Comparison of ENCODE assay signal across 8 cellular contexts in the genomic region with DNA sequence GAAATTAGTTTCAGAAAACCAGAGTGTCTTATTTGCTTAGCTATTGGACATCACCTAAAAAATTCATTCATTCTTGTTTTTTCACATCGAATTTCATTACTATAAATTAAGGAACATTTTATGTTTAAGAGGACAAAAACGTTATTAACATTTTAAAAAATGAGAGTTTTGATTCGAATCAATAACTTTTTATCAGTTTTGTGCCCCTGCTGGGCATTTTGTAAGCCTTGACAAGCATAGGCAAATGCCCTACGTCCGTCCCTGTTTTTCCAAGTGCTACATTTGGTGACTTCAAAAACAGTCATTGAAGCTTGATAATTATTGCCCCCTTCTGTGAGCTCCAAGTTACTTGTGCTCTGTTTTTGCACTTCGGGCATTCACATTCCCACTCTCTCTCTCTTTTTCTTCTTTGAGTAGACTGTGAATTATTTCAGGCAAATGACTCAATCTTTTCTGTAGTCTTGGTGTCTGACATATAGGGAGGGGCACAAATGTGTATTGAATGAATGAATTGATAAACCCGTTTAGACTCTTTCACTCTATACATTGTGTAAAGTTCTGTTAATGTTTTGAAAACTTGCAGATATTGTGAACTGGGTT. TPM values are rescaled to one million over a fixed set of nuclear protein-coding genes. Genes with fewer than 3 reads are reported as not detected.
DNase-seq lines count a peak whose midpoint lies in the region; ATAC-seq, FAIRE-seq and TF ChIP-seq lines count a peak whose summit lies in the region.

No MANE protein-coding gene starts in this region.

- peaks cover 41% of the 10 kb centered on the region for H3K36me3 Mint-ChIP-seq in Calu3 (ENCODE audit: insufficient read depth, unreplicated experiment)

- H3K9me1 ChIP-seq in K562 (ENCODE audit: control insufficient read depth, insufficient read depth, low read length): no peaks in the 10 kb centered on the region

- no peak for TF ChIP-seq EP300 in K562 (IDR thresholded peaks at IDR 0.05; ENCODE audit: low read length)
- no peak for TF ChIP-seq EP300 in upper lobe of left lung (IDR thresholded peaks at IDR 0.05)

- ATAC-seq in K562: no peak
- ATAC-seq in lower lobe of right lung: no peak
- no peak for ATAC-seq in upper lobe of left lung (ENCODE audit: low FRiP score in 2 of 2)
- ATAC-seq in GM18858 (IDR thresholded peaks at IDR 0.05; ENCODE audit: unreplicated experiment): no peak

- no peaks in the 10 kb centered on the region for H3K27me3 Mint-ChIP-seq in Calu3 (ENCODE audit: unreplicated experiment)

- H3K79me2 ChIP-seq in K562 (ENCODE audit: control insufficient read depth, insufficient read depth, low read length): peaks cover 56% of the 10 kb centered on the region

- TF ChIP-seq POLR2A in K562 (conservative IDR thresholded peaks at IDR 0.05): no peak
- no peak for TF ChIP-seq POLR2A in upper lobe of left lung (IDR thresholded peaks at IDR 0.05)

- H3K27ac Mint-ChIP-seq in Calu3 (ENCODE audit: unreplicated experiment): peak overlapping the region; percentile 80

- peaks cover 6% of the 10 kb centered on the region for H3K4me1 Mint-ChIP-seq in Calu3 (ENCODE audit: low read depth, unreplicated experiment)

- WGBS in K562 (ENCODE audit: insufficient coverage, low coverage, missing lambda C conversion rate): 2% methylated on average over 7 of the region's 7 CpGs
- 4% methylated on average over 7 of the region's 7 CpGs for WGBS in upper lobe of left lung, 2 donors

- no peaks in the 10 kb centered on the region for H3K9me3 Mint-ChIP-seq in Calu3 (ENCODE audit: low read depth, unreplicated experiment)

- peaks cover 3 to 11% of the 10 kb centered on the region in 2 experiments; a peak in 3 of 5 replicates for H3K4me1 ChIP-seq in K562 (replicated peaks in 1 of 2; ENCODE audit: control insufficient read depth in 2 of 2, insufficient read depth in 2 of 2, low read length in 2 of 2)
- peaks cover 31% of the 10 kb centered on the region for H3K4me1 ChIP-seq in lower lobe of right lung
- H3K4me1 ChIP-seq in upper lobe of left lung: peaks cover 7 to 27% (median 16%) of the 10 kb centered on the region in 4 donors

- intact Hi-C loops in Calu3 (cut with micrococcal nuclease; ENCODE audit: unreplicated experiment) (loop anchor here (2.0 to 10.0 kb wide), 2 partner anchors 79 to 111 kb away; no protein-coding TSS in a partner anchor), K562 (cut with micrococcal nuclease) (no loop called here), lower lobe of right lung (cut with DNase I) (no loop called here)

- CTCF ChIA-PET in Calu3 (lab: Charles Lee) (interaction anchor here (0.6 to 1.4 kb wide), 5 partner anchors 53 to 230 kb away, joined by 3 to 6 read pairs (median 3); a partner anchor contains a TSS), K562 (lab: Yijun Ruan, JAX; ENCODE audit: low intra/inter-chr PET ratio) (no interaction called here)

- POLR2A ChIA-PET in K562 (lab: Yijun Ruan, JAX): no interaction called here

- H3K36me3 ChIP-seq in KOPT-K1 (ENCODE audit: insufficient read depth, low read length) (peaks cover 27% of the 10 kb centered on the region), K562 (ENCODE audit: control insufficient read depth, insufficient read depth, low read length) (peaks cover 25% of the 10 kb centered on the region), lower lobe of right lung (peaks cover 34% of the 10 kb centered on the region), upper lobe of left lung (peaks cover 11 to 31% (median 16%) of the 10 kb centered on the region in 4 donors)

- peak overlapping the region; percentile 96 for H3K4me2 ChIP-seq in K562 (ENCODE audit: insufficient read depth, low read length)

- TF ChIP-seq CTCF in Calu3 (IDR thresholded peaks at IDR 0.05; ENCODE audit: unreplicated experiment): no peak
- TF ChIP-seq CTCF in K562 (IDR thresholded peaks at IDR 0.05 in 2 of 3, conservative IDR thresholded peaks at IDR 0.05 in 1 of 3; ENCODE audit: insufficient read depth in 2 of 3, low read depth in 1 of 3, low read length in 3 of 3): peak in 1 of 3 experiments; percentile 12; a peak in 1 of 6 replicates
- TF ChIP-seq CTCF in lower lobe of right lung (IDR thresholded peaks at IDR 0.05): no peak
- peak in 1 of 6 experiments; percentile 12 for TF ChIP-seq CTCF in upper lobe of left lung (IDR thresholded peaks at IDR 0.05)

- H3K4me3 Mint-ChIP-seq in Calu3 (ENCODE audit: low read depth, unreplicated experiment): peak overlapping the region; percentile 97

- BruUV-seq in Calu3 (replicated peaks; lab: Mats Ljungman, UMichigan) (TSS peak; percentile 54), K562 (replicated peaks; lab: Mats Ljungman, UMichigan) (no TSS peak)

- H4K20me1 ChIP-seq in K562 (replicated peaks; ENCODE audit: control insufficient read depth, insufficient read depth, low read length): no peaks in the 10 kb centered on the region

- DNase-seq in Calu3 (no peak), K562 (ENCODE audit: extremely low read depth in 1 of 4, low spot score in 3 of 4) (peak in 1 of 4 experiments; percentile 34), lower lobe of right lung (no peak), upper lobe of left lung (no peak), T-helper 9 cell (no peak), iPS-NIHi11 (ENCODE audit: low spot score) (no peak)

- FAIRE-seq in K562 (lab: Jason Lieb, UNC): peak; percentile 63

- H3K9me3 ChIP-seq in KOPT-K1 (ENCODE audit: insufficient read depth, low read length, poor library complexity, severe bottlenecking) (no peaks in the 10 kb centered on the region), K562 (replicated peaks; ENCODE audit: control insufficient read depth, insufficient read depth, low read depth, low read length) (no peaks in the 10 kb centered on the region), lower lobe of right lung (no peaks in the 10 kb centered on the region), upper lobe of left lung (no peaks in the 10 kb centered on the region)

- H3K27me3 ChIP-seq in K562 (ENCODE audit: control insufficient read depth in 2 of 2, insufficient read depth in 2 of 2, low read length in 2 of 2) (no peaks in the 10 kb centered on the region), lower lobe of right lung (ENCODE audit: low read depth) (no peaks in the 10 kb centered on the region), upper lobe of left lung (no peaks in the 10 kb centered on the region)

- H3K4me3 ChIP-seq in K562: peak overlapping the region; percentile 98
- H3K4me3 ChIP-seq in lower lobe of right lung: peak overlapping the region; percentile 97
- H3K4me3 ChIP-seq in upper lobe of left lung: peak overlapping the region; percentile 78 to 99 (median 88)

- peak overlapping the region in 1 of 2 experiments; percentile 93; a peak in 2 of 4 replicates for H3K9ac ChIP-seq in K562 (ENCODE audit: insufficient read depth in 1 of 2, low read depth in 2 of 2, low read length in 2 of 2)

- in situ Hi-C loops in K562 (cut with MboI): no loop called here

- peak overlapping the region; percentile 95 for H2AFZ ChIP-seq in K562 (ENCODE audit: low read depth, low read length)

- H3K27ac ChIP-seq in KOPT-K1 (ENCODE audit: low read depth, low read length, poor library complexity, severe bottlenecking) (peak overlapping the region; percentile 83), K562 (ENCODE audit: extremely low read depth, low read depth, low read length) (peak overlapping the region; percentile 93; the same call in 2 of the 3 replicates), lower lobe of right lung (no peak overlapping the region), upper lobe of left lung (peak overlapping the region in 3 of 4 donors; percentile 50 to 94 (median 86))

- no peak for TF ChIP-seq RAD21 in K562 (CRISPR knock-in tag; conservative IDR thresholded peaks at IDR 0.05 in 1 of 2, IDR thresholded peaks at IDR 0.05 in 1 of 2)

RNA-seq across cellular contexts. Expression of a gene that starts 1.2 kb away (rescaled TPM):
- total RNA-seq in Calu3 (2022) (24.7 and 28.5 TPM in 2 replicates), K562 (2014; rRNA removed) (8.5 and 11.1 TPM in 2 replicates), K562 (2014; rRNA removed; fragmentation: Illumina TruSeq; extraction: Trizol) (15.2 and 18.3 TPM in 2 replicates), K562 (2015; rRNA removed; fragmentation: Illumina TruSeq; extraction: Trizol) (10.8 TPM in 2 replicates), K562 (2021) (11.5 and 13.4 TPM in 2 replicates), lower lobe of right lung (24.3 TPM), upper lobe of left lung (10 to 100 TPM; 11.1 to 25.9 (median 17.7) TPM)
- total RNA-seq in K562 (2011; cell fraction: chromatin; rRNA removed; ENCODE audit: low replicate concordance): 34.4 and 111 TPM in 2 replicates
- total RNA-seq in K562 (2011; cell fraction: nucleolus; rRNA removed): 13.7 and 18.6 TPM in 2 replicates
- 27.3 and 35.5 TPM in 2 replicates for total RNA-seq in K562 (2011; cell fraction: nucleoplasm; rRNA removed)
- polyA plus RNA-seq in K562 (2011; rRNA removed) (12.4 and 15.7 TPM in 2 replicates), K562 (2014; fragmentation: Illumina TruSeq; extraction: Trizol) (8.2 and 9.9 TPM in 2 replicates), K562 (2014; fragmentation: Nextera tagmentation; extraction: Ambion mirVana) (1 to 10 TPM; 5.1 to 6.5 TPM), K562 (2014; rRNA removed) (7.2 and 8.4 TPM in 2 replicates)
- polyA plus RNA-seq in K562 (2011; cell fraction: cytosol; rRNA removed): 5.2 and 7.2 TPM in 2 replicates
- 9.1 and 10.9 TPM in 2 replicates for polyA plus RNA-seq in K562 (2011; cell fraction: nucleus; rRNA removed)
- 6.7 and 9.1 TPM in 2 replicates for polyA plus RNA-seq in K562 (2012)
- 48.2 and 55.6 TPM in 2 replicates for polyA minus RNA-seq in K562 (2011; rRNA and poly(A)+ RNA removed)
- polyA minus RNA-seq in K562 (2011; cell fraction: cytosol; rRNA and poly(A)+ RNA removed): 12.2 and 18.2 TPM in 2 replicates
- 12.1 and 26.7 TPM in 2 replicates for polyA minus RNA-seq in K562 (2011; cell fraction: nucleus; rRNA and poly(A)+ RNA removed)

RNA-seq across cellular contexts. Expression of a gene that starts 1.7 kb away (rescaled TPM):
- total RNA-seq in Calu3 (2022) (21.7 and 24.7 TPM in 2 replicates), K562 (2014; rRNA removed) (14.1 and 14.9 TPM in 2 replicates), K562 (2014; rRNA removed; fragmentation: Illumina TruSeq; extraction: Trizol) (19.5 and 22.8 TPM in 2 replicates), K562 (2015; rRNA removed; fragmentation: Illumina TruSeq; extraction: Trizol) (16.5 and 17.8 TPM in 2 replicates), K562 (2021) (14.9 and 15.4 TPM in 2 replicates), lower lobe of right lung (13.4 TPM), upper lobe of left lung (10 to 100 TPM in 3 of 6 donors, 1 to 10 TPM in 3; 1.0 to 17.8 (median 11.2) TPM)
- 6.2 and 22.8 TPM in 2 replicates for total RNA-seq in K562 (2011; cell fraction: chromatin; rRNA removed; ENCODE audit: low replicate concordance)
- total RNA-seq in K562 (2011; cell fraction: nucleolus; rRNA removed): 6.2 and 7.0 TPM in 2 replicates
- 11.0 and 14.5 TPM in 2 replicates for total RNA-seq in K562 (2011; cell fraction: nucleoplasm; rRNA removed)
- polyA plus RNA-seq in K562 (2011; rRNA removed) (12.3 and 16.2 TPM in 2 replicates), K562 (2014; fragmentation: Illumina TruSeq; extraction: Trizol) (12.6 and 15.3 TPM in 2 replicates), K562 (2014; fragmentation: Nextera tagmentation; extraction: Ambion mirVana) (1 to 10 TPM; 3.3 to 4.9 TPM), K562 (2014; rRNA removed) (14.9 and 15.8 TPM in 2 replicates)
- polyA plus RNA-seq in K562 (2011; cell fraction: cytosol; rRNA removed): 3.1 and 5.1 TPM in 2 replicates
- polyA plus RNA-seq in K562 (2011; cell fraction: nucleus; rRNA removed): 2.5 and 2.8 TPM in 2 replicates
- polyA plus RNA-seq in K562 (2012): 12.4 and 14.4 TPM in 2 replicates
- polyA minus RNA-seq in K562 (2011; rRNA and poly(A)+ RNA removed): 9.7 and 10.4 TPM in 2 replicates
- 4.7 and 4.8 TPM in 2 replicates for polyA minus RNA-seq in K562 (2011; cell fraction: cytosol; rRNA and poly(A)+ RNA removed)
- polyA minus RNA-seq in K562 (2011; cell fraction: nucleus; rRNA and poly(A)+ RNA removed): 2.7 and 3.8 TPM in 2 replicates

RNA-seq across cellular contexts. Expression of a gene that starts 52.8 kb away (rescaled TPM):
- total RNA-seq in Calu3 (2022): 486 and 520 TPM in 2 replicates
- total RNA-seq in K562 (2011; cell fraction: chromatin; rRNA removed; ENCODE audit: low replicate concordance): 311 and 511 TPM in 2 replicates
- total RNA-seq in K562 (2011; cell fraction: nucleolus; rRNA removed): 257 and 270 TPM in 2 replicates
- 338 and 415 TPM in 2 replicates for total RNA-seq in K562 (2011; cell fraction: nucleoplasm; rRNA removed)
- 450 and 515 TPM in 2 replicates for total RNA-seq in K562 (2014; rRNA removed)
- total RNA-seq in K562 (2014; rRNA removed; fragmentation: Illumina TruSeq; extraction: Trizol): 766 and 865 TPM in 2 replicates
- total RNA-seq in K562 (2015; rRNA removed; fragmentation: Illumina TruSeq; extraction: Trizol): 498 and 500 TPM in 2 replicates
- 687 and 693 TPM in 2 replicates for total RNA-seq in K562 (2021)
- polyA plus RNA-seq in K562 (2011; rRNA removed): 405 and 419 TPM in 2 replicates
- 556 and 768 TPM in 2 replicates for polyA plus RNA-seq in K562 (2011; cell fraction: cytosol; rRNA removed)
- polyA plus RNA-seq in K562 (2011; cell fraction: nucleus; rRNA removed): 515 and 531 TPM in 2 replicates
- 638 and 684 TPM in 2 replicates for polyA plus RNA-seq in K562 (2012)
- polyA plus RNA-seq in K562 (2014; fragmentation: Illumina TruSeq; extraction: Trizol): 571 and 592 TPM in 2 replicates
- 100 to 1,000 TPM; 264 to 309 TPM for polyA plus RNA-seq in K562 (2014; fragmentation: Nextera tagmentation; extraction: Ambion mirVana)
- polyA plus RNA-seq in K562 (2014; rRNA removed): 449 and 495 TPM in 2 replicates
- polyA minus RNA-seq in K562 (2011; rRNA and poly(A)+ RNA removed): 760 and 828 TPM in 2 replicates
- 379 and 409 TPM in 2 replicates for polyA minus RNA-seq in K562 (2011; cell fraction: cytosol; rRNA and poly(A)+ RNA removed)
- 181 and 261 TPM in 2 replicates for polyA minus RNA-seq in K562 (2011; cell fraction: nucleus; rRNA and poly(A)+ RNA removed)
- total RNA-seq in lower lobe of right lung: 348 TPM
- total RNA-seq in upper lobe of left lung: 100 to 1,000 TPM; 185 to 483 (median 347) TPM
